1 cellular context compared by ENCODE assay signal in the genomic region with DNA sequence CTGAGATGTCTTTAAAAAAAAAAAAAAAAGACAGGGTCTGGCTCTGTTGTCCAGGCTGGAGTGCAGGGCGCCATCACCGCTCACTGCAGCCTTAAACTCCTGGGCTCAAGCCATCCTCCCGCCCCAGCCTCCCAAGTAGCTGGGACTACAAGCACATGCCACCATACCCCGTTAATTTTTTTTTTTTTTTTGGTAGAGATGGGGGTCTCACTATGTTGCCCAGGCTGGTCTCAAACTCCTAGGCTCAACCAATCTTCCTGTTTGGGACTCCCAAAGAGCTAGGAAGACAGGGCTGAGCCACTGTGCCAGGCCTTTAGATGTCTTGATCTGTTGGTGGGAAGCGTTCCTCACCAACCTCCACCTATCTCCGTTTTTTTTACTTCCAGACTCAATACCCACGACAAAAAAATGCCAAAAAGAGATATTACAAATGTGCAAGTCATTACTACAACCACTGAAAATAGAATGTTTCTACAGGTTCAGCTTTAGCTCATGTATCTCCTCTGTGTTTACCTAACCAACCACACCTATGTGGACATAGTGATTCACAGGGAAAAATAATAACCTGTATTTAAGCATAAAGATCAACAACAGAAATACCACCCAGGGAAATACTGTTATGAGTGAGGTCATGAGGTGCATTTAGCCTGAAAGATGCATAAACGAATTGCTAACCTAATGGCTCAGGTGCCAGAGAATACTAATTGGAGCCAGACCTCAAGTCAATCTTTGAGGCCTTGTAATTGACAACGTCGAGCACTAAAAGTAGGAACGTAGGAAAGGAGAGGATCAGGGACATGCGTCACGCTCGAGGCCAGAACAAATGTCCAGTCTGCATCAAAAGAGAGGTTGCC.
TF ChIP-seq lines count a peak whose summit lies in the region.

No MANE protein-coding gene starts in this region.

TF ChIP-seq in HepG2, 621 proteins besides CTCF, POLR2A, EP300 and RAD21 (continued from another document and continues in another):
- TF ChIP-seq ZHX1 (CRISPR knock-in tag; IDR thresholded peaks at IDR 0.05; ENCODE audit: low read depth) (no peak), ZSCAN5A (CRISPR knock-in tag; IDR thresholded peaks at IDR 0.05; ENCODE audit: borderline replicate concordance) (no peak), ZNF414 (CRISPR knock-in tag; IDR thresholded peaks at IDR 0.05) (peak; percentile 79; the same call in 1 of the 2 replicates), ZNF850 (CRISPR knock-in tag; conservative IDR thresholded peaks at IDR 0.05) (no peak), ERF (CRISPR knock-in tag; IDR thresholded peaks at IDR 0.05) (no peak), ZNF558 (CRISPR knock-in tag; IDR thresholded peaks at IDR 0.05; ENCODE audit: borderline replicate concordance) (no peak), SALL2 (CRISPR knock-in tag; IDR thresholded peaks at IDR 0.05) (no peak), ATF4 (CRISPR knock-in tag; IDR thresholded peaks at IDR 0.05) (peak in 1 of 2 experiments; percentile 71; a peak in 1 of 4 replicates), NCOA2 (CRISPR knock-in tag; IDR thresholded peaks at IDR 0.05) (peak; percentile 78; the same call in 1 of the 2 replicates), HOXD1 (CRISPR knock-in tag; IDR thresholded peaks at IDR 0.05) (no peak), RBM39 (IDR thresholded peaks at IDR 0.05; ENCODE audit: low read depth, low read length, poor library complexity, severe bottlenecking) (no peak), FOXK1 (CRISPR knock-in tag; IDR thresholded peaks at IDR 0.05; ENCODE audit: borderline replicate concordance, low read depth) (peak; percentile 79; the same call in 1 of the 2 replicates), FOXP4 (CRISPR knock-in tag; IDR thresholded peaks at IDR 0.05) (peak; percentile 83), ZNF619 (CRISPR knock-in tag; IDR thresholded peaks at IDR 0.05) (no peak), ZBTB33 (CRISPR knock-in tag; IDR thresholded peaks at IDR 0.05) (peak; percentile 95), ZNF350 (CRISPR knock-in tag; IDR thresholded peaks at IDR 0.05; ENCODE audit: borderline replicate concordance, low read depth) (no peak), E2F1 (CRISPR knock-in tag; IDR thresholded peaks at IDR 0.05) (no peak), RNF2 (conservative IDR thresholded peaks at IDR 0.05; ENCODE audit: low read depth) (peak; percentile 34; the same call in 1 of the 2 replicates), SMYD3 (CRISPR knock-in tag; IDR thresholded peaks at IDR 0.05) (no peak)
- TF ChIP-seq, protein P1, sequence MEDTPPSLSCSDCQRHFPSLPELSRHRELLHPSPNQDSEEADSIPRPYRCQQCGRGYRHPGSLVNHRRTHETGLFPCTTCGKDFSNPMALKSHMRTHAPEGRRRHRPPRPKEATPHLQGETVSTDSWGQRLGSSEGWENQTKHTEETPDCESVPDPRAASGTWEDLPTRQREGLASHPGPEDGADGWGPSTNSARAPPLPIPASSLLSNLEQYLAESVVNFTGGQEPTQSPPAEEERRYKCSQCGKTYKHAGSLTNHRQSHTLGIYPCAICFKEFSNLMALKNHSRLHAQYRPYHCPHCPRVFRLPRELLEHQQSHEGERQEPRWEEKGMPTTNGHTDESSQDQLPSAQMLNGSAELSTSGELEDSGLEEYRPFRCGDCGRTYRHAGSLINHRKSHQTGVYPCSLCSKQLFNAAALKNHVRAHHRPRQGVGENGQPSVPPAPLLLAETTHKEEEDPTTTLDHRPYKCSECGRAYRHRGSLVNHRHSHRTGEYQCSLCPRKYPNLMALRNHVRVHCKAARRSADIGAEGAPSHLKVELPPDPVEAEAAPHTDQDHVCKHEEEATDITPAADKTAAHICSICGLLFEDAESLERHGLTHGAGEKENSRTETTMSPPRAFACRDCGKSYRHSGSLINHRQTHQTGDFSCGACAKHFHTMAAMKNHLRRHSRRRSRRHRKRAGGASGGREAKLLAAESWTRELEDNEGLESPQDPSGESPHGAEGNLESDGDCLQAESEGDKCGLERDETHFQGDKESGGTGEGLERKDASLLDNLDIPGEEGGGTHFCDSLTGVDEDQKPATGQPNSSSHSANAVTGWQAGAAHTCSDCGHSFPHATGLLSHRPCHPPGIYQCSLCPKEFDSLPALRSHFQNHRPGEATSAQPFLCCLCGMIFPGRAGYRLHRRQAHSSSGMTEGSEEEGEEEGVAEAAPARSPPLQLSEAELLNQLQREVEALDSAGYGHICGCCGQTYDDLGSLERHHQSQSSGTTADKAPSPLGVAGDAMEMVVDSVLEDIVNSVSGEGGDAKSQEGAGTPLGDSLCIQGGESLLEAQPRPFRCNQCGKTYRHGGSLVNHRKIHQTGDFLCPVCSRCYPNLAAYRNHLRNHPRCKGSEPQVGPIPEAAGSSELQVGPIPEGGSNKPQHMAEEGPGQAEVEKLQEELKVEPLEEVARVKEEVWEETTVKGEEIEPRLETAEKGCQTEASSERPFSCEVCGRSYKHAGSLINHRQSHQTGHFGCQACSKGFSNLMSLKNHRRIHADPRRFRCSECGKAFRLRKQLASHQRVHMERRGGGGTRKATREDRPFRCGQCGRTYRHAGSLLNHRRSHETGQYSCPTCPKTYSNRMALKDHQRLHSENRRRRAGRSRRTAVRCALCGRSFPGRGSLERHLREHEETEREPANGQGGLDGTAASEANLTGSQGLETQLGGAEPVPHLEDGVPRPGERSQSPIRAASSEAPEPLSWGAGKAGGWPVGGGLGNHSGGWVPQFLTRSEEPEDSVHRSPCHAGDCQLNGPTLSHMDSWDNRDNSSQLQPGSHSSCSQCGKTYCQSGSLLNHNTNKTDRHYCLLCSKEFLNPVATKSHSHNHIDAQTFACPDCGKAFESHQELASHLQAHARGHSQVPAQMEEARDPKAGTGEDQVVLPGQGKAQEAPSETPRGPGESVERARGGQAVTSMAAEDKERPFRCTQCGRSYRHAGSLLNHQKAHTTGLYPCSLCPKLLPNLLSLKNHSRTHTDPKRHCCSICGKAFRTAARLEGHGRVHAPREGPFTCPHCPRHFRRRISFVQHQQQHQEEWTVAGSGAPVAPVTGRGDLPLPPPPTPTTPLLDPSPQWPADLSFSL (CRISPR knock-in tag; IDR thresholded peaks at IDR 0.05), result no peak
- TF ChIP-seq, protein P2, sequence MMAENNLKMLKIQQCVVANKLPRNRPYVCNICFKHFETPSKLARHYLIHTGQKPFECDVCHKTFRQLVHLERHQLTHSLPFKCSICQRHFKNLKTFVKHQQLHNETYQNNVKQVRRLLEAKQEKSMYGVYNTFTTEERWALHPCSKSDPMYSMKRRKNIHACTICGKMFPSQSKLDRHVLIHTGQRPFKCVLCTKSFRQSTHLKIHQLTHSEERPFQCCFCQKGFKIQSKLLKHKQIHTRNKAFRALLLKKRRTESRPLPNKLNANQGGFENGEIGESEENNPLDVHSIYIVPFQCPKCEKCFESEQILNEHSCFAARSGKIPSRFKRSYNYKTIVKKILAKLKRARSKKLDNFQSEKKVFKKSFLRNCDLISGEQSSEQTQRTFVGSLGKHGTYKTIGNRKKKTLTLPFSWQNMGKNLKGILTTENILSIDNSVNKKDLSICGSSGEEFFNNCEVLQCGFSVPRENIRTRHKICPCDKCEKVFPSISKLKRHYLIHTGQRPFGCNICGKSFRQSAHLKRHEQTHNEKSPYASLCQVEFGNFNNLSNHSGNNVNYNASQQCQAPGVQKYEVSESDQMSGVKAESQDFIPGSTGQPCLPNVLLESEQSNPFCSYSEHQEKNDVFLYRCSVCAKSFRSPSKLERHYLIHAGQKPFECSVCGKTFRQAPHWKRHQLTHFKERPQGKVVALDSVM (CRISPR knock-in tag; IDR thresholded peaks at IDR 0.05), result peak; percentile 81
- TF ChIP-seq, protein P3, sequence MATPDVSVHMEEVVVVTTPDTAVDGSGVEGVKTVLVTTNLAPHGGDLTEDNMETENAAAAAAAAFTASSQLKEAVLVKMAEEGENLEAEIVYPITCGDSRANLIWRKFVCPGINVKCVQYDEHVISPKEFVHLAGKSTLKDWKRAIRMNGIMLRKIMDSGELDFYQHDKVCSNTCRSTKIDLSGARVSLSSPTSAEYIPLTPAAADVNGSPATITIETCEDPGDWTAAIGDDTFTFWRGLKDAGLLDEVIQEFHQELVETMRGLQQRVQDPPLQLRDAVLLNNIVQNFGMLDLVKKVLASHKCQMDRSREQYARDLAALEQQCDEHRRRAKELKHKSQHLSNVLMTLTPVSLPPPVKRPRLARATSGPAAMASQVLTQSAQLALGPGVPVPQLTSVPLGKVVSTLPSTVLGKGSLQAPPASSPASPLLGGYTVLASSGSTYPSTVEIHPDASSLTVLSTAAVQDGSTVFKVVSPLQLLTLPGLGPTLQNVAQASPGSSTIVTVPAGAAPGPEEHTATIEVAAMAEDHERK (CRISPR knock-in tag; IDR thresholded peaks at IDR 0.05; ENCODE audit: low read depth), result no peak
